Comparison of ENCODE assay signal across 1 cellular context in the genomic region with DNA sequence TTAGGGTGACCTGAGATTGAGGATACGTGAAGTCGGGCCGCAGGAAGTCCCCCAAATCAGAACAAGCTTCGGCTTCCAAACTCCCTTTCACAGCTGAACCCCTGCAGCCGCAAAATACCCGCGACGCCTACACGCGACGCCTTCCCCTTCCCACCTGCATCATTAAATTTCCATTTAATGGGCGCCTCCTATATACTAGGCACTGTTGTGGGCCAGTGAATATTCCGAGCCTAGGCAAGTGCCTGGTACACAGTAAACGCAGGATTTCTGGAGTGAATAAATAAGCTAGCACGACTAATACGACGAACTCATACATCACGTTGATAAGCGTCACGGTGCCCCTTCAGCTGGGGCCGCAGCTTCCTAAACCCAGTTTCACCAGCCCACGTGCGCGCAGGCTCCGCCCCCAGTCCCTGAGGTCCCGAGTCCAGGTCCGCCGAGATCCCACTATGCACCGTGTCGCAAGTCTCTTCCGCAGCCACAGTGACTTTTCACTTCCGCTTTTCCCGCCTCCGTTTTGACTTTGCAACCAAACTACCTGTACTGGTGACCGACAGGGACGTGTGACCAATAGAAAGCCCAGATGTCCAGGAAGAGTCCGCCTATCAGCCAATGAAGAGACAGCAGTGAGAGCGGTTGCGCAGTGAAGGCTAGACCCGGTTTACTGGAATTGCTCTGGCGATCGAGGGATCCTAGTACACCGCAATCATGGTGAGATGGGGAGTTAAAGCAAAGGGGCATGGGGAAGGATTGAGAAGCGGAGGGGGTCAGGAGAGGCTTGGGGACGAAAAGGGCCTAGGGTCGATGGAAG.
TF ChIP-seq lines count a peak whose summit lies in the region.

TSS of gene PSMB3 (plus strand) at position 623 of the 811 bp plus-strand sequence. CDS start at position 709, 86 bp downstream.

TF ChIP-seq in HepG2, 621 proteins besides CTCF, POLR2A, EP300 and RAD21 (continued from another document and continues in another):
- TF ChIP-seq, protein P1, sequence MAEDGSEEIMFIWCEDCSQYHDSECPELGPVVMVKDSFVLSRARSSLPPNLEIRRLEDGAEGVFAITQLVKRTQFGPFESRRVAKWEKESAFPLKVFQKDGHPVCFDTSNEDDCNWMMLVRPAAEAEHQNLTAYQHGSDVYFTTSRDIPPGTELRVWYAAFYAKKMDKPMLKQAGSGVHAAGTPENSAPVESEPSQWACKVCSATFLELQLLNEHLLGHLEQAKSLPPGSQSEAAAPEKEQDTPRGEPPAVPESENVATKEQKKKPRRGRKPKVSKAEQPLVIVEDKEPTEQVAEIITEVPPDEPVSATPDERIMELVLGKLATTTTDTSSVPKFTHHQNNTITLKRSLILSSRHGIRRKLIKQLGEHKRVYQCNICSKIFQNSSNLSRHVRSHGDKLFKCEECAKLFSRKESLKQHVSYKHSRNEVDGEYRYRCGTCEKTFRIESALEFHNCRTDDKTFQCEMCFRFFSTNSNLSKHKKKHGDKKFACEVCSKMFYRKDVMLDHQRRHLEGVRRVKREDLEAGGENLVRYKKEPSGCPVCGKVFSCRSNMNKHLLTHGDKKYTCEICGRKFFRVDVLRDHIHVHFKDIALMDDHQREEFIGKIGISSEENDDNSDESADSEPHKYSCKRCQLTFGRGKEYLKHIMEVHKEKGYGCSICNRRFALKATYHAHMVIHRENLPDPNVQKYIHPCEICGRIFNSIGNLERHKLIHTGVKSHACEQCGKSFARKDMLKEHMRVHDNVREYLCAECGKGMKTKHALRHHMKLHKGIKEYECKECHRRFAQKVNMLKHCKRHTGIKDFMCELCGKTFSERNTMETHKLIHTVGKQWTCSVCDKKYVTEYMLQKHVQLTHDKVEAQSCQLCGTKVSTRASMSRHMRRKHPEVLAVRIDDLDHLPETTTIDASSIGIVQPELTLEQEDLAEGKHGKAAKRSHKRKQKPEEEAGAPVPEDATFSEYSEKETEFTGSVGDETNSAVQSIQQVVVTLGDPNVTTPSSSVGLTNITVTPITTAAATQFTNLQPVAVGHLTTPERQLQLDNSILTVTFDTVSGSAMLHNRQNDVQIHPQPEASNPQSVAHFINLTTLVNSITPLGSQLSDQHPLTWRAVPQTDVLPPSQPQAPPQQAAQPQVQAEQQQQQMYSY (CRISPR knock-in tag; IDR thresholded peaks at IDR 0.05), result no peak
- TF ChIP-seq CCAR2 (optimal IDR thresholded peaks at IDR 0.05; ENCODE audit: low read depth, low read length) (no peak), TP53 (CRISPR knock-in tag; conservative IDR thresholded peaks at IDR 0.05) (no peak), GMEB1 (CRISPR knock-in tag; IDR thresholded peaks at IDR 0.05; ENCODE audit: borderline replicate concordance) (peak; percentile 78), SCMH1 (CRISPR knock-in tag; IDR thresholded peaks at IDR 0.05; ENCODE audit: borderline replicate concordance) (no peak), ZNF256 (CRISPR knock-in tag; conservative IDR thresholded peaks at IDR 0.05) (0 out of 2 replicates have a peak, but pooled peaks have one; percentile 76), RFXANK (CRISPR knock-in tag; IDR thresholded peaks at IDR 0.05) (no peak), FOXM1 (CRISPR knock-in tag; IDR thresholded peaks at IDR 0.05) (no peak), NFRKB (IDR thresholded peaks at IDR 0.05) (no peak), ZNF484 (CRISPR knock-in tag; IDR thresholded peaks at IDR 0.05; ENCODE audit: borderline replicate concordance, low read depth) (no peak), CEBPG (CRISPR knock-in tag; IDR thresholded peaks at IDR 0.05) (peak; percentile 83), ZNF572 (CRISPR knock-in tag; IDR thresholded peaks at IDR 0.05) (no peak; the same call in 1 of the 2 replicates), HIVEP1 (CRISPR knock-in tag; IDR thresholded peaks at IDR 0.05) (no peak; the same call in 1 of the 2 replicates), SP2 (CRISPR knock-in tag; IDR thresholded peaks at IDR 0.05) (peak; percentile 99), RNF219 (CRISPR knock-in tag; IDR thresholded peaks at IDR 0.05) (no peak), E2F5 (CRISPR knock-in tag; conservative IDR thresholded peaks at IDR 0.05) (peak; percentile 95), TEAD3 (CRISPR knock-in tag; optimal IDR thresholded peaks at IDR 0.05; ENCODE audit: borderline replicate concordance) (peak; percentile 52), BCL6 (CRISPR knock-in tag; IDR thresholded peaks at IDR 0.05) (peak; percentile 42), KLF15 (CRISPR knock-in tag; IDR thresholded peaks at IDR 0.05; ENCODE audit: borderline replicate concordance) (no peak), ZNF235 (CRISPR knock-in tag; IDR thresholded peaks at IDR 0.05; ENCODE audit: borderline replicate concordance) (0 out of 2 replicates have a peak, but pooled peaks have one; percentile 11), KLF12 (CRISPR knock-in tag; IDR thresholded peaks at IDR 0.05; ENCODE audit: borderline replicate concordance) (peak; percentile 69; the same call in 1 of the 2 replicates), KAT8 (CRISPR knock-in tag; IDR thresholded peaks at IDR 0.05) (peak; percentile 98), ZNF780A (CRISPR knock-in tag; IDR thresholded peaks at IDR 0.05) (no peak), THYN1 (CRISPR knock-in tag; IDR thresholded peaks at IDR 0.05; ENCODE audit: borderline replicate concordance, low read depth) (no peak), ZNF460 (CRISPR knock-in tag; IDR thresholded peaks at IDR 0.05; ENCODE audit: borderline replicate concordance) (no peak), MTF2 (CRISPR knock-in tag; IDR thresholded peaks at IDR 0.05; ENCODE audit: borderline replicate concordance) (no peak; the same call in 1 of the 2 replicates), ZNF660 (CRISPR knock-in tag; IDR thresholded peaks at IDR 0.05; ENCODE audit: borderline replicate concordance, low read depth) (no peak), ISX (CRISPR knock-in tag; conservative IDR thresholded peaks at IDR 0.05) (no peak), HNF4G (IDR thresholded peaks at IDR 0.05; ENCODE audit: borderline replicate concordance, low read depth, low read length) (peak; percentile 20; the same call in 1 of the 2 replicates), HNF4G (CRISPR knock-in tag; IDR thresholded peaks at IDR 0.05; ENCODE audit: borderline replicate concordance, low read depth) (0 out of 2 replicates have a peak, but pooled peaks have one; percentile 16), ZMYM3 (CRISPR knock-in tag; IDR thresholded peaks at IDR 0.05) (peak; percentile 58; the same call in 1 of the 2 replicates), ZNF891 (CRISPR knock-in tag; IDR thresholded peaks at IDR 0.05) (peak; percentile 19; the same call in 1 of the 2 replicates), MZF1 (CRISPR knock-in tag; IDR thresholded peaks at IDR 0.05; ENCODE audit: borderline replicate concordance) (no peak), ADNP (CRISPR knock-in tag; IDR thresholded peaks at IDR 0.05) (no peak)
- TF ChIP-seq, protein P2, sequence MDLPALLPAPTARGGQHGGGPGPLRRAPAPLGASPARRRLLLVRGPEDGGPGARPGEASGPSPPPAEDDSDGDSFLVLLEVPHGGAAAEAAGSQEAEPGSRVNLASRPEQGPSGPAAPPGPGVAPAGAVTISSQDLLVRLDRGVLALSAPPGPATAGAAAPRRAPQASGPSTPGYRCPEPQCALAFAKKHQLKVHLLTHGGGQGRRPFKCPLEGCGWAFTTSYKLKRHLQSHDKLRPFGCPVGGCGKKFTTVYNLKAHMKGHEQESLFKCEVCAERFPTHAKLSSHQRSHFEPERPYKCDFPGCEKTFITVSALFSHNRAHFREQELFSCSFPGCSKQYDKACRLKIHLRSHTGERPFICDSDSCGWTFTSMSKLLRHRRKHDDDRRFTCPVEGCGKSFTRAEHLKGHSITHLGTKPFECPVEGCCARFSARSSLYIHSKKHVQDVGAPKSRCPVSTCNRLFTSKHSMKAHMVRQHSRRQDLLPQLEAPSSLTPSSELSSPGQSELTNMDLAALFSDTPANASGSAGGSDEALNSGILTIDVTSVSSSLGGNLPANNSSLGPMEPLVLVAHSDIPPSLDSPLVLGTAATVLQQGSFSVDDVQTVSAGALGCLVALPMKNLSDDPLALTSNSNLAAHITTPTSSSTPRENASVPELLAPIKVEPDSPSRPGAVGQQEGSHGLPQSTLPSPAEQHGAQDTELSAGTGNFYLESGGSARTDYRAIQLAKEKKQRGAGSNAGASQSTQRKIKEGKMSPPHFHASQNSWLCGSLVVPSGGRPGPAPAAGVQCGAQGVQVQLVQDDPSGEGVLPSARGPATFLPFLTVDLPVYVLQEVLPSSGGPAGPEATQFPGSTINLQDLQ (CRISPR knock-in tag; IDR thresholded peaks at IDR 0.05), result no peak
- TF ChIP-seq, protein P3, sequence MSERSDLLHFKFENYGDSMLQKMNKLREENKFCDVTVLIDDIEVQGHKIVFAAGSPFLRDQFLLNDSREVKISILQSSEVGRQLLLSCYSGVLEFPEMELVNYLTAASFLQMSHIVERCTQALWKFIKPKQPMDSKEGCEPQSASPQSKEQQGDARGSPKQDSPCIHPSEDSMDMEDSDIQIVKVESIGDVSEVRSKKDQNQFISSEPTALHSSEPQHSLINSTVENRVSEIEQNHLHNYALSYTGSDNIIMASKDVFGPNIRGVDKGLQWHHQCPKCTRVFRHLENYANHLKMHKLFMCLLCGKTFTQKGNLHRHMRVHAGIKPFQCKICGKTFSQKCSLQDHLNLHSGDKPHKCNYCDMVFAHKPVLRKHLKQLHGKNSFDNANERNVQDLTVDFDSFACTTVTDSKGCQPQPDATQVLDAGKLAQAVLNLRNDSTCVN (CRISPR knock-in tag; IDR thresholded peaks at IDR 0.05; ENCODE audit: borderline replicate concordance), result 0 out of 2 replicates have a peak, but pooled peaks have one; percentile 25
- TF ChIP-seq, protein P4, sequence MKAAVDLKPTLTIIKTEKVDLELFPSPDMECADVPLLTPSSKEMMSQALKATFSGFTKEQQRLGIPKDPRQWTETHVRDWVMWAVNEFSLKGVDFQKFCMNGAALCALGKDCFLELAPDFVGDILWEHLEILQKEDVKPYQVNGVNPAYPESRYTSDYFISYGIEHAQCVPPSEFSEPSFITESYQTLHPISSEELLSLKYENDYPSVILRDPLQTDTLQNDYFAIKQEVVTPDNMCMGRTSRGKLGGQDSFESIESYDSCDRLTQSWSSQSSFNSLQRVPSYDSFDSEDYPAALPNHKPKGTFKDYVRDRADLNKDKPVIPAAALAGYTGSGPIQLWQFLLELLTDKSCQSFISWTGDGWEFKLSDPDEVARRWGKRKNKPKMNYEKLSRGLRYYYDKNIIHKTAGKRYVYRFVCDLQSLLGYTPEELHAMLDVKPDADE (CRISPR knock-in tag; IDR thresholded peaks at IDR 0.05), result no peak; the same call in none of the 2 replicates
- TF ChIP-seq, protein P5, sequence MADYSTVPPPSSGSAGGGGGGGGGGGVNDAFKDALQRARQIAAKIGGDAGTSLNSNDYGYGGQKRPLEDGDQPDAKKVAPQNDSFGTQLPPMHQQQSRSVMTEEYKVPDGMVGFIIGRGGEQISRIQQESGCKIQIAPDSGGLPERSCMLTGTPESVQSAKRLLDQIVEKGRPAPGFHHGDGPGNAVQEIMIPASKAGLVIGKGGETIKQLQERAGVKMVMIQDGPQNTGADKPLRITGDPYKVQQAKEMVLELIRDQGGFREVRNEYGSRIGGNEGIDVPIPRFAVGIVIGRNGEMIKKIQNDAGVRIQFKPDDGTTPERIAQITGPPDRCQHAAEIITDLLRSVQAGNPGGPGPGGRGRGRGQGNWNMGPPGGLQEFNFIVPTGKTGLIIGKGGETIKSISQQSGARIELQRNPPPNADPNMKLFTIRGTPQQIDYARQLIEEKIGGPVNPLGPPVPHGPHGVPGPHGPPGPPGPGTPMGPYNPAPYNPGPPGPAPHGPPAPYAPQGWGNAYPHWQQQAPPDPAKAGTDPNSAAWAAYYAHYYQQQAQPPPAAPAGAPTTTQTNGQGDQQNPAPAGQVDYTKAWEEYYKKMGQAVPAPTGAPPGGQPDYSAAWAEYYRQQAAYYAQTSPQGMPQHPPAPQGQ (CRISPR knock-in tag; IDR thresholded peaks at IDR 0.05; ENCODE audit: borderline replicate concordance), result no peak; the same call in 1 of the 2 replicates
- TF ChIP-seq, protein P6, sequence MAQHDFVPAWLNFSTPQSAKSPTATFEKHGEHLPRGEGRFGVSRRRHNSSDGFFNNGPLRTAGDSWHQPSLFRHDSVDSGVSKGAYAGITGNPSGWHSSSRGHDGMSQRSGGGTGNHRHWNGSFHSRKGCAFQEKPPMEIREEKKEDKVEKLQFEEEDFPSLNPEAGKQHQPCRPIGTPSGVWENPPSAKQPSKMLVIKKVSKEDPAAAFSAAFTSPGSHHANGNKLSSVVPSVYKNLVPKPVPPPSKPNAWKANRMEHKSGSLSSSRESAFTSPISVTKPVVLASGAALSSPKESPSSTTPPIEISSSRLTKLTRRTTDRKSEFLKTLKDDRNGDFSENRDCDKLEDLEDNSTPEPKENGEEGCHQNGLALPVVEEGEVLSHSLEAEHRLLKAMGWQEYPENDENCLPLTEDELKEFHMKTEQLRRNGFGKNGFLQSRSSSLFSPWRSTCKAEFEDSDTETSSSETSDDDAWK (CRISPR knock-in tag; IDR thresholded peaks at IDR 0.05), result no peak
